18 cellular contexts compared by ENCODE assay signal in genomic region chr14:55706341-55706684, GRCh38.
A peak's percentile ranks its signal among the peaks of the same experiment; 100 is the strongest.
DNase-seq lines count a peak whose midpoint lies in the region; ATAC-seq and TF ChIP-seq lines count a peak whose summit lies in the region.
"Had no signal": no experiment of that assay in that cellular context is flagged by ENCODE, and none has a peak within 500 bp of the region (broad histone marks: within the 10 kb centered on the region; RNA-seq: fewer than 3 reads in every experiment).

No MANE protein-coding gene starts in this region.

- CTCF ChIA-PET in PC-3 (lab: Charles Lee), result interaction anchor here (0.6 to 2.3 kb wide), 6 partner anchors 268 to 768 kb away, joined by 3 to 14 read pairs (median 7); no protein-coding TSS in a partner anchor

- H3F3A ChIP-seq in PC-3 (ENCODE audit: low read length, unreplicated experiment), result no peaks in the 10 kb centered on the region

- BruUV-seq in PC-3 (replicated peaks; lab: Mats Ljungman, UMichigan), result no TSS peak

- no peaks in the 10 kb centered on the region for H3K27me3 ChIP-seq in PC-3 (ENCODE audit: low read length)
- no peaks in the 10 kb centered on the region for H3K27me3 ChIP-seq in foreskin keratinocyte
- no peaks in the 10 kb centered on the region for H3K27me3 ChIP-seq in stomach
- no peaks in the 10 kb centered on the region for H3K27me3 ChIP-seq in left ventricle myocardium inferior (ENCODE audit: low read depth)
- H3K27me3 ChIP-seq: BE2C, MG63, SJSA1 had no signal

- ATAC-seq in PC-3, result no peak
- no peak for ATAC-seq in foreskin keratinocyte
- no peak for ATAC-seq in stimulated activated effector memory CD8-positive, alpha-beta T cell treated with anti-CD3 and anti-CD28 coated beads, Interleukin-12 subunit alpha, Interleukin-12 subunit beta, amount 100 ng/mL, for 72 hours
- ATAC-seq: Panc1 had no signal

- WGBS in stomach, 5 donors, result 23 to 71% (median 50%) methylated on average over 1 of the region's 1 CpG

- no peak overlapping the region for H3K9ac ChIP-seq in PC-3 (ENCODE audit: low read length)

- no peaks in the 10 kb centered on the region for H3K9me3 Mint-ChIP-seq in stimulated activated effector memory CD8-positive, alpha-beta T cell treated with anti-CD3 and anti-CD28 coated beads, Interleukin-12 subunit alpha, Interleukin-12 subunit beta, amount 100 ng/mL, for 72 hours

- no peaks in the 10 kb centered on the region for H3K9me2 ChIP-seq in PC-3 (replicated peaks; ENCODE audit: low read length)

- H2AFZ ChIP-seq in PC-3 (ENCODE audit: low read length), result no peak overlapping the region

- DNase-seq in NCI-H2227 treated with DMSO at 0.1 percent for 48 hours (lab: John Stamatoyannopoulos, UW) (peak; percentile 67), NCI-H2227 (lab: John Stamatoyannopoulos, UW; ENCODE audit: unreplicated experiment) (no peak), PC-3 (no peak), foreskin keratinocyte (no peak), stomach (no peak), A172 (ENCODE audit: low spot score) (no peak), left ventricle myocardium inferior (no peak)
- no peak for DNase-seq in stimulated activated effector memory CD8-positive, alpha-beta T cell treated with anti-CD3 and anti-CD28 coated beads, Interleukin-12 subunit alpha, Interleukin-12 subunit beta, amount 100 ng/mL, for 72 hours (ENCODE audit: low spot score in 2 of 2)
- DNase-seq: 8988T; BE2C; Calu3; CD4-positive, alpha-beta memory T cell; Karpas-422; MG63; NCI-H1930 had no signal

- no peak overlapping the region for H3K27ac ChIP-seq in PC-3 (ENCODE audit: low read length)
- peak overlapping the region; percentile 35 for H3K27ac ChIP-seq in foreskin keratinocyte
- H3K27ac ChIP-seq in stomach, result peak overlapping the region; percentile 29 to 64 (median 39)
- no peak overlapping the region for H3K27ac ChIP-seq in left ventricle myocardium inferior (replicated peaks)
- H3K27ac ChIP-seq: HL-60, SJSA1 had no signal

- no peak for TF ChIP-seq EP300 in stomach (IDR thresholded peaks at IDR 0.05)

- H3K36me3 Mint-ChIP-seq in stimulated activated effector memory CD8-positive, alpha-beta T cell treated with anti-CD3 and anti-CD28 coated beads, Interleukin-12 subunit alpha, Interleukin-12 subunit beta, amount 100 ng/mL, for 72 hours, result no peaks in the 10 kb centered on the region

- H3K4me3 ChIP-seq in PC-3 (ENCODE audit: low read length) (no peak overlapping the region), stomach (no peak overlapping the region), left ventricle myocardium inferior (no peak overlapping the region)
- H3K4me3 ChIP-seq: MG63, SJSA1 had no signal

- no peaks in the 10 kb centered on the region for H4K20me1 ChIP-seq in PC-3 (ENCODE audit: low read length)

- H3K4me2 ChIP-seq in PC-3 (ENCODE audit: low read length), result 0 out of 2 replicates have a peak overlapping the region, but pooled peaks have one; percentile 2

- no peak overlapping the region for H3K4me3 Mint-ChIP-seq in stimulated activated effector memory CD8-positive, alpha-beta T cell treated with anti-CD3 and anti-CD28 coated beads, Interleukin-12 subunit alpha, Interleukin-12 subunit beta, amount 100 ng/mL, for 72 hours
- H3K4me3 Mint-ChIP-seq: CD4-positive, alpha-beta memory T cell had no signal

- peaks cover 6% of the 10 kb centered on the region for H3K4me1 Mint-ChIP-seq in stimulated activated effector memory CD8-positive, alpha-beta T cell treated with anti-CD3 and anti-CD28 coated beads, Interleukin-12 subunit alpha, Interleukin-12 subunit beta, amount 100 ng/mL, for 72 hours
- H3K4me1 Mint-ChIP-seq: CD4-positive, alpha-beta memory T cell had no signal

- H3K4me1 ChIP-seq in PC-3 (ENCODE audit: insufficient read depth, low read length) (peaks cover 28% of the 10 kb centered on the region), foreskin keratinocyte (no peaks in the 10 kb centered on the region), stomach (peaks cover 5 to 25% (median 14%) of the 10 kb centered on the region in 4 donors), left ventricle myocardium inferior (peaks cover 8% of the 10 kb centered on the region)
- H3K4me1 ChIP-seq: BE2C had no signal

- no peak for TF ChIP-seq POLR2A in stomach (IDR thresholded peaks at IDR 0.05)

- H3K79me2 ChIP-seq in PC-3 (ENCODE audit: low read length), result no peaks in the 10 kb centered on the region

- intact Hi-C loops in PC-3 (cut with micrococcal nuclease) (loop anchor here (1.0 to 10.0 kb wide), 6 partner anchors 24 to 781 kb away; partner anchors contain the start of gene PELI2), stomach (cut with DNase I; ENCODE audit: low total_unique reads) (no loop called here), left ventricle myocardium inferior (cut with micrococcal nuclease) (loop anchor here (10.0 kb wide), 1 partner anchor 768 kb away; no protein-coding TSS in a partner anchor)

- TF ChIP-seq CTCF in PC-3 (conservative IDR thresholded peaks at IDR 0.05; ENCODE audit: low read depth, low read length), result no peak
- TF ChIP-seq CTCF in foreskin keratinocyte (conservative IDR thresholded peaks at IDR 0.05), result no peak
- TF ChIP-seq CTCF in stomach (IDR thresholded peaks at IDR 0.05), result no peak
- no peak for TF ChIP-seq CTCF in left ventricle myocardium inferior (IDR thresholded peaks at IDR 0.05; ENCODE audit: borderline replicate concordance)

- H3K27ac Mint-ChIP-seq in stimulated activated effector memory CD8-positive, alpha-beta T cell treated with anti-CD3 and anti-CD28 coated beads, Interleukin-12 subunit alpha, Interleukin-12 subunit beta, amount 100 ng/mL, for 72 hours, result no peak overlapping the region
- H3K27ac Mint-ChIP-seq: CD4-positive, alpha-beta memory T cell had no signal

- POLR2A ChIA-PET in PC-3 (lab: Charles Lee; ENCODE audit: unreplicated experiment), result no interaction called here

- H3K36me3 ChIP-seq in PC-3 (ENCODE audit: low read depth, low read length) (no peaks in the 10 kb centered on the region), stomach (no peaks in the 10 kb centered on the region), left ventricle myocardium inferior (peaks cover 1% of the 10 kb centered on the region)
- H3K36me3 ChIP-seq: BE2C, MG63, SJSA1 had no signal

- H3K9me3 ChIP-seq in PC-3 (ENCODE audit: low read length) (no peaks in the 10 kb centered on the region), stomach (no peaks in the 10 kb centered on the region), left ventricle myocardium inferior (replicated peaks) (no peaks in the 10 kb centered on the region)
- H3K9me3 ChIP-seq: BE2C, MG63, SJSA1 had no signal

Comparison
In these comparisons a context has a peak if more than half of its experiments do, and no peak if none do; other contexts are left out.
1. H3K27ac ChIP-seq: peak in foreskin keratinocyte (single experiment) and stomach (5 of 5); none in PC-3 (single experiment) and left ventricle myocardium inferior (single experiment).